23 cellular contexts compared by ENCODE assay signal in genomic region chr12:76240281-76240680, GRCh38.
"Had no signal": no experiment of that assay in that cellular context is flagged by ENCODE, and none has a peak within 500 bp of the region (broad histone marks: within the 10 kb centered on the region; RNA-seq: fewer than 3 reads in every experiment).

No MANE protein-coding gene starts in this region.

- H3K27ac ChIP-seq: epithelial cell of prostate, esophagus muscularis mucosa, foreskin keratinocyte, hepatocyte, sigmoid colon, suprapubic skin, thyroid gland had no signal

- H3K4me3 ChIP-seq: esophagus muscularis mucosa, hepatocyte, mucosa of descending colon, sigmoid colon, smooth muscle cell, suprapubic skin, thyroid gland had no signal

- H3K27ac Mint-ChIP-seq: natural killer cell; stimulated activated effector memory CD8-positive, alpha-beta T cell treated with anti-CD3 and anti-CD28 coated beads, Interleukin-12 subunit alpha, Interleukin-12 subunit beta, amount 100 ng/mL, for 72 hours; type B pancreatic cell had no signal

- DNase-seq: effector memory CD4-positive, alpha-beta T cell; foreskin keratinocyte; head of caudate nucleus; kidney; left cardiac atrium; mammary epithelial cell; mucosa of descending colon; natural killer cell; posterior cingulate gyrus; sigmoid colon; stimulated activated CD4-positive, alpha-beta T cell treated with anti-CD3 and anti-CD28 coated beads, Interleukin-4, amount 100 ng/mL, for 1 hour; stimulated activated CD8-positive, alpha-beta memory T cell treated with anti-CD3 and anti-CD28 coated beads, Interleukin-4, amount 100 ng/mL, for 48 hours; stimulated activated naive CD8-positive, alpha-beta T cell treated with anti-CD3 and anti-CD28 coated beads, Interleukin-15, Interleukin-2, amounts not matched to agents 100 U/mL and 50 U/mL, for 24 hours; thyroid gland had no signal

- H3K36me3 ChIP-seq: esophagus muscularis mucosa, sigmoid colon, suprapubic skin, thyroid gland had no signal

- ATAC-seq: foreskin keratinocyte; left cardiac atrium; mucosa of descending colon; natural killer cell; stimulated activated effector memory CD8-positive, alpha-beta T cell treated with anti-CD3 and anti-CD28 coated beads, Interleukin-12 subunit alpha, Interleukin-12 subunit beta, amount 100 ng/mL, for 72 hours; stimulated activated naive CD8-positive, alpha-beta T cell treated with anti-CD3 and anti-CD28 coated beads, Interleukin-15, Interleukin-2, amounts not matched to agents 100 U/mL and 50 U/mL, for 24 hours had no signal

- H3K4me3 Mint-ChIP-seq: natural killer cell; neural crest cell; stimulated activated effector memory CD8-positive, alpha-beta T cell treated with anti-CD3 and anti-CD28 coated beads, Interleukin-12 subunit alpha, Interleukin-12 subunit beta, amount 100 ng/mL, for 72 hours; type B pancreatic cell had no signal

- H3K4me1 Mint-ChIP-seq: natural killer cell; neural crest cell; stimulated activated effector memory CD8-positive, alpha-beta T cell treated with anti-CD3 and anti-CD28 coated beads, Interleukin-12 subunit alpha, Interleukin-12 subunit beta, amount 100 ng/mL, for 72 hours had no signal

- H3K36me3 Mint-ChIP-seq: natural killer cell; stimulated activated effector memory CD8-positive, alpha-beta T cell treated with anti-CD3 and anti-CD28 coated beads, Interleukin-12 subunit alpha, Interleukin-12 subunit beta, amount 100 ng/mL, for 72 hours; type B pancreatic cell had no signal

- H3K9me3 ChIP-seq: esophagus muscularis mucosa, mucosa of descending colon, sigmoid colon, suprapubic skin, thyroid gland had no signal

- H3K27me3 ChIP-seq: esophagus muscularis mucosa, foreskin keratinocyte, hepatocyte, sigmoid colon, suprapubic skin, thyroid gland had no signal

- H3K4me2 ChIP-seq: hepatocyte, smooth muscle cell had no signal

- H3K9me3 Mint-ChIP-seq: natural killer cell; stimulated activated effector memory CD8-positive, alpha-beta T cell treated with anti-CD3 and anti-CD28 coated beads, Interleukin-12 subunit alpha, Interleukin-12 subunit beta, amount 100 ng/mL, for 72 hours; type B pancreatic cell had no signal

- FAIRE-seq: kidney, urothelium cell line had no signal

- H3K27me3 Mint-ChIP-seq: type B pancreatic cell had no signal

- H3K79me2 ChIP-seq: hepatocyte had no signal

- H2AFZ ChIP-seq: hepatocyte had no signal

- H3K4me1 ChIP-seq: esophagus muscularis mucosa, sigmoid colon, suprapubic skin, thyroid gland had no signal
